Comparison of ENCODE assay signal across 15 cellular contexts in the genomic region with DNA sequence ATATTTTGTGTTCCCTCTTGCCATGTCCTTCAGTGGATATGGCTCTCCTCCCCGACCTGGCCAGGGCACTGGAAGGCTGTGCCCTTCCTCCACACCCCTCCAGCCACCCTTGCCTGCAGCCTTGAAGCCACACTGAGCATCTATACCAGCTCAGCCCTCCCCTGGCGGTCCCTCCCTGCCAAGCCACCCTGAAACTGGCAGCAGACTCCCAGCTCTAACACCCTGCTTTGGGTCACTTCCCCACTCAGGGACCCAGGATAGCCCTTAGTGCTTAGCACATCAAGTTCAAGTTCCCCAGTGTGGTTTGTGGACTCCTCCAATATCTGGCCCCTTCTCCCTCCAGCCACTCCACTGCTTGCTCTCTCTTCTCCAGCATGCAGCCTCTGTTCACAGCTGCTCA.
A peak's percentile ranks its signal among the peaks of the same experiment; 100 is the strongest.
DNase-seq lines count a peak whose midpoint lies in the region; ATAC-seq and TF ChIP-seq lines count a peak whose summit lies in the region.
"Had no signal": no experiment of that assay in that cellular context is flagged by ENCODE, and none has a peak within 500 bp of the region (broad histone marks: within the 10 kb centered on the region; RNA-seq: fewer than 3 reads in every experiment).

No MANE protein-coding gene starts in this region.

- peak overlapping the region in 1 of 2 donors; percentile 47 for H3K4me3 ChIP-seq in ascending aorta
- peak overlapping the region in 3 of 10 donors; percentile 19 to 28 (median 23) for H3K4me3 ChIP-seq in heart right ventricle
- peak overlapping the region; percentile 15 to 27 for H3K4me3 ChIP-seq in tibial artery

- peaks cover 26% of the 10 kb centered on the region for H3K4me1 Mint-ChIP-seq in neural crest cell
- H3K4me1 Mint-ChIP-seq: activated CD4-positive, alpha-beta T cell treated with anti-CD3 and anti-CD28 coated beads, Interleukin-2, amount 10 ng/mL, durations not matched to agents 24 days and 14 days had no signal

- no peaks in the 10 kb centered on the region for H3K27me3 Mint-ChIP-seq in neural crest cell (ENCODE audit: low read depth)
- H3K27me3 Mint-ChIP-seq: activated CD4-positive, alpha-beta T cell treated with anti-CD3 and anti-CD28 coated beads, Interleukin-2, amount 10 ng/mL, durations not matched to agents 24 days and 14 days had no signal

- H3K4me3 Mint-ChIP-seq in neural crest cell: peak overlapping the region; percentile 35
- H3K4me3 Mint-ChIP-seq: activated CD4-positive, alpha-beta T cell treated with anti-CD3 and anti-CD28 coated beads, Interleukin-2, amount 10 ng/mL, durations not matched to agents 24 days and 14 days; activated T-cell treated with anti-CD3 and anti-CD28 coated beads, Interleukin-2, amount 50 U/mL, for 72 hours; T-helper 1 cell treated with Interleukin-12 subunit alpha and Interleukin-12 subunit beta and Interleukin-4 antibody, amounts not matched to agents 30 μg/mL and 1 μg/mL, for 36 hours had no signal

- TF ChIP-seq CTCF in ascending aorta (IDR thresholded peaks at IDR 0.05): peak in 1 of 3 experiments; percentile 26
- peak in 1 of 9 donors; percentile 17 for TF ChIP-seq CTCF in heart right ventricle (IDR thresholded peaks at IDR 0.05)
- TF ChIP-seq CTCF in neural crest cell (conservative IDR thresholded peaks at IDR 0.05): no peak
- TF ChIP-seq CTCF in tibial artery (IDR thresholded peaks at IDR 0.05): peak; percentile 9 to 27

- no peaks in the 10 kb centered on the region for H3K9me3 Mint-ChIP-seq in neural crest cell
- H3K9me3 Mint-ChIP-seq: activated CD4-positive, alpha-beta T cell treated with anti-CD3 and anti-CD28 coated beads, Interleukin-2, amount 10 ng/mL, durations not matched to agents 24 days and 14 days; activated T-cell treated with anti-CD3 and anti-CD28 coated beads, Interleukin-2, amount 50 U/mL, for 72 hours; T-helper 1 cell treated with Interleukin-12 subunit alpha and Interleukin-12 subunit beta and Interleukin-4 antibody, amounts not matched to agents 30 μg/mL and 1 μg/mL, for 36 hours had no signal

- intact Hi-C loops in ascending aorta (cut with DNase I): no loop called here
- intact Hi-C loops in heart right ventricle (cut with DNase I): no loop called here
- intact Hi-C loops in tibial artery (cut with DNase I; ENCODE audit: low total_unique reads): no loop called here

- H3K27ac Mint-ChIP-seq in neural crest cell (ENCODE audit: unreplicated experiment): peak overlapping the region; percentile 53
- H3K27ac Mint-ChIP-seq: activated CD4-positive, alpha-beta T cell treated with anti-CD3 and anti-CD28 coated beads, Interleukin-2, amount 10 ng/mL, durations not matched to agents 24 days and 14 days; activated T-cell treated with anti-CD3 and anti-CD28 coated beads, Interleukin-2, amount 50 U/mL, for 72 hours; T-helper 1 cell treated with Interleukin-12 subunit alpha and Interleukin-12 subunit beta and Interleukin-4 antibody, amounts not matched to agents 30 μg/mL and 1 μg/mL, for 36 hours had no signal

- 47 to 49% methylated on average over 2 of the region's 2 CpGs for WGBS in heart right ventricle, 2 donors

- H3K27ac ChIP-seq in ascending aorta (peak overlapping the region; percentile 98 to 100), heart right ventricle (peak overlapping the region; percentile 83 to 99 (median 94)), tibial artery (peak overlapping the region; percentile 95 to 98)

- ATAC-seq in heart right ventricle (peak; percentile 2 to 10 (median 5)), GM19452 (IDR thresholded peaks at IDR 0.05; ENCODE audit: unreplicated experiment) (no peak)
- ATAC-seq: activated T-cell treated with anti-CD3 and anti-CD28 coated beads, Interleukin-2, amount 50 U/mL, for 72 hours had no signal

- DNase-seq in ascending aorta (ENCODE audit: low spot score in 2 of 2): no peak
- DNase-seq in heart right ventricle: no peak
- DNase-seq in neural crest cell (ENCODE audit: low read depth, low spot score): no peak
- DNase-seq in tibial artery: no peak
- no peak for DNase-seq in NCI-H1436 treated with DMSO at 0.1 percent for 48 hours (lab: John Stamatoyannopoulos, UW)
- no peak for DNase-seq in DMS153 treated with DMSO at 0.1 percent for 48 hours (lab: John Stamatoyannopoulos, UW; ENCODE audit: unreplicated experiment)
- DNase-seq in HPDE6-E6E7 (ENCODE audit: extremely low spot score): no peak
- DNase-seq: activated CD4-positive, alpha-beta T cell treated with anti-CD3 and anti-CD28 coated beads, Interleukin-2, amount 10 ng/mL, durations not matched to agents 24 days and 14 days; activated T-cell treated with anti-CD3 and anti-CD28 coated beads, Interleukin-2, amount 50 U/mL, for 72 hours; DND-41; NCI-H1105; NCI-H226; stimulated activated CD4-positive, alpha-beta T cell treated with anti-CD3 and anti-CD28 coated beads, Interleukin-2, amount 100 ng/mL, for 24 hours had no signal

- H3K9me3 ChIP-seq in ascending aorta (no peaks in the 10 kb centered on the region), heart right ventricle (no peaks in the 10 kb centered on the region), tibial artery (no peaks in the 10 kb centered on the region)

- no peaks in the 10 kb centered on the region for H3K36me3 Mint-ChIP-seq in neural crest cell (ENCODE audit: low read depth)

- H3K4me1 ChIP-seq in ascending aorta (peaks cover 67 to 99% of the 10 kb centered on the region in 2 donors), heart right ventricle (peaks cover 77 to 100% (median 99%) of the 10 kb centered on the region in 9 donors), tibial artery (peaks cover 29 to 100% (median 100%) of the 10 kb centered on the region in 4 donors)

- peaks cover 30 to 45% of the 10 kb centered on the region in 2 donors for H3K36me3 ChIP-seq in ascending aorta
- peaks cover 0 to 39% (median 25%) of the 10 kb centered on the region in 9 donors for H3K36me3 ChIP-seq in heart right ventricle
- H3K36me3 ChIP-seq in tibial artery: peaks cover 31 to 36% (median 33%) of the 10 kb centered on the region in 3 donors

- no peaks in the 10 kb centered on the region for H3K27me3 ChIP-seq in ascending aorta
- no peaks in the 10 kb centered on the region for H3K27me3 ChIP-seq in heart right ventricle
- H3K27me3 ChIP-seq in tibial artery: no peaks in the 10 kb centered on the region
